In the genomic region with DNA sequence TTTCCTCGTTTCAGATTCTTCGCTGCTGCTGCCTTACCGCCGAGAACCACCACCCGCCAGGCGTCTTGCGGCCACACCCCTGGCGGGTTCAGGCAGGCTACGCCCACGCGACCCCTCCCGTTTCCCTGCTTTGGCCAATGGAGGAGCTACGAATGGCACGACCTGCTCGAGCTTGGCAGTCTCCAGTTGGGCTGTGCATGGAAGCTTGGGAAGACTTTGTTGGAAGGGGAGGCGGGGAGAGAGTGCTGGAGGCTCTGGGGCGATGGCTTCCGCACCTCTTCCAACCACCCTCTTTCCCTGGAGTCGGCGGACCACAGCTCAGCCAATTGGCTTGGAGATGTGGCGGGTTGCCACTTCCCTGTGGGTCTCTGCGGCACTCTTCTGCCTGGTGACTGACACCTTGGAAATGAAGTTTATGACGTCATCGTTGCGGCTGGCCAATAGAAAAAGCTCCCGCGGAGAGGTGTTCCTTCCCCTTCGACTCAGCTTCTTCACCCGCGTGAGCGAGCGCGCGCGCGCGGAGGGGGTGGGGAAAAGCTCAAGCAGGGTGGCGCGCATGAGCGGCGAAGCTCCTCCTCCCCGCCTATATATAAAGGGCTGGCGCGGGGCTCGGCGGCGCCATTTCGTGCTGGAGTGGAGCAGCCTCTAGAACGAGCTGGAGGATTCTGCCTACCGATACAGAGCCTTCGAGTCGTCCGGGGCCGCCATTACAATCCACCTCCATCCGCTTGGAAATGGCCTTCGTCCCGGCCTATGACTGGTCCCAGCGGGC, we compare ENCODE assay signal across 8 cellular contexts. TPM values are rescaled to one million over a fixed set of nuclear protein-coding genes. Genes with fewer than 3 reads are reported as not detected.
DNase-seq lines count a peak whose midpoint lies in the region; ATAC-seq and TF ChIP-seq lines count a peak whose summit lies in the region.

No MANE protein-coding gene starts in this region.

- H4K20me1 ChIP-seq in PC-9 (ENCODE audit: insufficient read depth), result peaks cover 45% of the 10 kb centered on the region

- H3K9me2 ChIP-seq in PC-9 (ENCODE audit: insufficient read depth), result no peaks in the 10 kb centered on the region

- H3K4me1 Mint-ChIP-seq in activated T-cell treated with anti-CD3 and anti-CD28 coated beads, Interleukin-2, amount 50 U/mL, for 4 hours (ENCODE audit: low read depth), result peaks cover 25% of the 10 kb centered on the region

- H3K79me2 ChIP-seq in PC-9 (ENCODE audit: low read depth), result peaks cover 70% of the 10 kb centered on the region

- H3K27ac ChIP-seq in PC-9, result peak overlapping the region; percentile 99
- peak overlapping the region; percentile 100 for H3K27ac ChIP-seq in mucosa of rectum (ENCODE audit: low read depth in 2 of 2, low read length in 2 of 2)

- peaks cover 58% of the 10 kb centered on the region for H3K36me3 Mint-ChIP-seq in activated T-cell treated with anti-CD3 and anti-CD28 coated beads, Interleukin-2, amount 50 U/mL, for 4 hours (ENCODE audit: insufficient read depth)

- H3K4me1 ChIP-seq in PC-9 (replicated peaks; ENCODE audit: insufficient read depth) (peaks cover 25% of the 10 kb centered on the region), mucosa of rectum (ENCODE audit: control insufficient read depth in 2 of 2, insufficient read depth in 2 of 2, low read length in 2 of 2) (peaks cover 34 to 45% of the 10 kb centered on the region in 2 donors)

- H3K4me3 Mint-ChIP-seq in activated T-cell treated with anti-CD3 and anti-CD28 coated beads, Interleukin-2, amount 50 U/mL, for 4 hours, result peak overlapping the region; percentile 99

- no peak overlapping the region for H2AFZ ChIP-seq in PC-9

- H3K27me3 Mint-ChIP-seq in activated T-cell treated with anti-CD3 and anti-CD28 coated beads, Interleukin-2, amount 50 U/mL, for 4 hours (ENCODE audit: low read depth), result no peaks in the 10 kb centered on the region

- POLR2A ChIA-PET in PC-9 (lab: Charles Lee; ENCODE audit: unreplicated experiment), result interaction anchor here (0.5 to 2.3 kb wide), 30 partner anchors 8 to 1959 kb away, joined by 3 to 37 read pairs (median 4); partner anchors contain the start of genes FKBPL, HLA-DMA, PFDN6 and RPS18

- in situ Hi-C loops in KBM-7 (cut with MboI; ENCODE audit: low pct_unique_long_range_greater_than_20kb, low sequenced_read_pairs), result no loop called here

- H3K4me2 ChIP-seq in PC-9, result peak overlapping the region; percentile 99

- peak overlapping the region; percentile 100 for H3K9ac ChIP-seq in mucosa of rectum (ENCODE audit: low read depth in 1 of 2, low read length in 2 of 2)

- DNase-seq in DMS79 (lab: John Stamatoyannopoulos, UW) (peak; percentile 100), KBM-7 (peak; percentile 100), PC-9 (peak; percentile 99), erythroblast (lab: John Stamatoyannopoulos, UW) (peak; percentile 100)
- peak; percentile 99 for DNase-seq in activated T-cell treated with anti-CD3 and anti-CD28 coated beads, Interleukin-2, amount 50 U/mL, for 4 hours
- DNase-seq in stimulated activated CD8-positive, alpha-beta memory T cell treated with anti-CD3 and anti-CD28 coated beads, Interleukin-4, amount 100 ng/mL, for 4 hours (ENCODE audit: low read depth in 2 of 2, low spot score in 1 of 2), result peak; percentile 99

- peaks cover 81% of the 10 kb centered on the region for H3F3A ChIP-seq in PC-9 (ENCODE audit: insufficient read depth, low read depth)

- peak; percentile 45 for ATAC-seq in GM21723 (IDR thresholded peaks at IDR 0.05; ENCODE audit: unreplicated experiment)
- peak; percentile 45 to 47 for ATAC-seq in activated T-cell treated with anti-CD3 and anti-CD28 coated beads, Interleukin-2, amount 50 U/mL, for 4 hours

- BruUV-seq in PC-9 (replicated peaks; lab: Mats Ljungman, UMichigan), result no TSS peak

- H3K4me3 ChIP-seq in PC-9, result peak overlapping the region; percentile 100
- H3K4me3 ChIP-seq in mucosa of rectum (ENCODE audit: low read length in 2 of 2), result peak overlapping the region; percentile 90 to 98

- H3K27me3 ChIP-seq in PC-9 (ENCODE audit: insufficient read depth, low read depth) (no peaks in the 10 kb centered on the region), mucosa of rectum (ENCODE audit: control insufficient read depth in 2 of 2, insufficient read depth in 2 of 2, low read length in 2 of 2) (no peaks in the 10 kb centered on the region)

- intact Hi-C loops in PC-9 (cut with micrococcal nuclease; ENCODE audit: unreplicated experiment), result loop anchor here (2.0 to 10.0 kb wide), 3 partner anchors 127 to 1147 kb away; partner anchors contain the start of genes GPSM3, HSPA1B, PBX2 and PSMB8

- CTCF ChIA-PET in PC-9 (lab: Charles Lee), result interaction anchor here (0.6 to 2.3 kb wide), 9 partner anchors 13 to 1774 kb away, joined by 3 to 16 read pairs (median 5); partner anchors contain the start of genes HLA-DMA, PSMB9, TAP1 and TAP2

- peak; percentile 100 for TF ChIP-seq POLR2A in erythroblast (IDR thresholded peaks at IDR 0.05; ENCODE audit: low read length)

- H3K36me3 ChIP-seq in PC-9 (ENCODE audit: low read depth) (peaks cover 46% of the 10 kb centered on the region), mucosa of rectum (ENCODE audit: control insufficient read depth in 2 of 2, insufficient read depth in 2 of 2, low read length in 2 of 2) (peaks cover 32 to 34% of the 10 kb centered on the region in 2 donors)

- H3K9me3 Mint-ChIP-seq in activated T-cell treated with anti-CD3 and anti-CD28 coated beads, Interleukin-2, amount 50 U/mL, for 4 hours, result no peaks in the 10 kb centered on the region

- TF ChIP-seq CTCF in PC-9 (conservative IDR thresholded peaks at IDR 0.05), result no peak

- H3K9me3 ChIP-seq in PC-9 (ENCODE audit: insufficient read depth, low read depth), result no peaks in the 10 kb centered on the region
- H3K9me3 ChIP-seq in mucosa of rectum (ENCODE audit: control insufficient read depth in 2 of 2, low read length in 2 of 2), result no peaks in the 10 kb centered on the region

RNA-seq across cellular contexts. Expression of gene BRD2, which starts 3.4 kb away (rescaled TPM):
- total RNA-seq in PC-9 (2021), result 130 and 157 TPM in 2 replicates
- total RNA-seq in activated T-cell treated with anti-CD3 and anti-CD28 coated beads, Interleukin-2, amount 50 U/mL, for 4 hours, result 100 to 1,000 TPM; 338 to 358 (median 348) TPM

RNA-seq across cellular contexts. Expression of gene HLA-DMA, which starts 18.9 kb away (rescaled TPM):
- 18.3 and 22.1 TPM in 2 replicates for total RNA-seq in PC-9 (2021)
- 1 to 10 TPM; 4.3 to 6.4 (median 5.5) TPM for total RNA-seq in activated T-cell treated with anti-CD3 and anti-CD28 coated beads, Interleukin-2, amount 50 U/mL, for 4 hours

RNA-seq across cellular contexts. Expression of gene HLA-DMB, which starts 30.9 kb away (rescaled TPM):
- 0.73 and 1.1 TPM in 2 replicates for total RNA-seq in PC-9 (2021)
- total RNA-seq in activated T-cell treated with anti-CD3 and anti-CD28 coated beads, Interleukin-2, amount 50 U/mL, for 4 hours, result 1 to 10 TPM in 2 of 3 donors, under 1 TPM in 1; 0.46 to 1.6 (median 1.4) TPM

RNA-seq across cellular contexts. Expression of gene HLA-DOA, which starts 37.6 kb away (rescaled TPM):
- not detected in 2 replicates for total RNA-seq in PC-9 (2021)
- total RNA-seq in activated T-cell treated with anti-CD3 and anti-CD28 coated beads, Interleukin-2, amount 50 U/mL, for 4 hours, result 1 to 10 TPM; 2.0 to 2.1 (median 2.1) TPM

Comparison
In these comparisons a context has a peak if more than half of its experiments do, and no peak if none do; other contexts are left out.
1. Peak in every context shown above with its lines: DNase-seq, ATAC-seq, H3K4me3 ChIP-seq and H3K27ac ChIP-seq.